8 cellular contexts compared by ENCODE assay signal in genomic region chr10:121734517-121735137, GRCh38.
DNase-seq lines count a peak whose midpoint lies in the region; ATAC-seq, FAIRE-seq and TF ChIP-seq lines count a peak whose summit lies in the region.

No MANE protein-coding gene starts in this region.

- H2AFZ ChIP-seq in KMS-11 (ENCODE audit: low read depth) (no peak overlapping the region), HepG2 (ENCODE audit: low read length) (no peak overlapping the region)

- H3K27me3 ChIP-seq in KMS-11 (ENCODE audit: insufficient read depth, low read depth), result no peaks in the 10 kb centered on the region
- peaks cover 0 to 8% of the 10 kb centered on the region in 2 experiments; a peak in 1 of 5 replicates for H3K27me3 ChIP-seq in HepG2 (ENCODE audit: control insufficient read depth in 1 of 2, insufficient read depth in 2 of 2, low read length in 2 of 2)

- POLR2A ChIA-PET in HepG2 (lab: Yijun Ruan, JAX), result no interaction called here

- no peak for TF ChIP-seq RAD21 in HepG2 (CRISPR knock-in tag; IDR thresholded peaks at IDR 0.05)

- FAIRE-seq in HepG2 (lab: Jason Lieb, UNC), result no peak

- H3K79me2 ChIP-seq in KMS-11 (ENCODE audit: insufficient read depth, low read depth) (no peaks in the 10 kb centered on the region), HepG2 (ENCODE audit: insufficient read depth, low read length) (no peaks in the 10 kb centered on the region)

- H3K4me2 ChIP-seq in KMS-11 (no peak overlapping the region), HepG2 (ENCODE audit: low read depth, low read length) (peak overlapping the region; percentile 92)

- DNase-seq in NCI-H2196 (lab: John Stamatoyannopoulos, UW; ENCODE audit: unreplicated experiment), result peak; percentile 0
- DNase-seq in NCI-H2196 treated with DMSO at 0.1 percent for 48 hours (lab: John Stamatoyannopoulos, UW; ENCODE audit: unreplicated experiment), result no peak
- DNase-seq in astrocyte of the spinal cord (ENCODE audit: low read depth, low spot score), result no peak
- DNase-seq in HepG2 (ENCODE audit: low spot score), result peak; percentile 28
- DNase-seq in ureter (ENCODE audit: low spot score), result no peak

- 3% methylated on average over 10 of the region's 14 CpGs for WGBS in HepG2 (ENCODE audit: low lambda C conversion rate)

- no peak for TF ChIP-seq EP300 in HepG2 (IDR thresholded peaks at IDR 0.05; ENCODE audit: low read depth in 2 of 2, low read length in 2 of 2)
- no peak for TF ChIP-seq EP300 in HepG2 (CRISPR knock-in tag; IDR thresholded peaks at IDR 0.05; ENCODE audit: borderline replicate concordance)

- H3K4me1 ChIP-seq in KMS-11 (ENCODE audit: low read depth, poor library complexity, severe bottlenecking) (no peaks in the 10 kb centered on the region), HepG2 (ENCODE audit: insufficient read depth, low read length) (peaks cover 16% of the 10 kb centered on the region)

- H3K9ac ChIP-seq in KMS-11 (no peak overlapping the region), HepG2 (ENCODE audit: insufficient read depth, low read depth, low read length) (no peak overlapping the region)

- H3K4me3 ChIP-seq in KMS-11 (IDR thresholded peaks at IDR 0.05; ENCODE audit: insufficient read depth, low read depth, low read length) (no peak overlapping the region), astrocyte of the spinal cord (ENCODE audit: low read depth, low read length) (peak overlapping the region; percentile 13), HepG2 (replicated peaks in 1 of 3; ENCODE audit: insufficient read depth in 1 of 3, low read depth in 2 of 3, low read length in 3 of 3) (peak overlapping the region; percentile 11 to 62 (median 48); a peak in 5 of 6 replicates)

- H3K36me3 ChIP-seq in KMS-11 (ENCODE audit: insufficient read depth) (no peaks in the 10 kb centered on the region), HepG2 (replicated peaks in 1 of 2; ENCODE audit: control insufficient read depth in 1 of 2, insufficient read depth in 2 of 2, low read length in 2 of 2) (no peaks in the 10 kb centered on the region)

- no peaks in the 10 kb centered on the region for H3K9me3 ChIP-seq in HepG2 (ENCODE audit: low read length)

- TF ChIP-seq POLR2A in HepG2 (IDR thresholded peaks at IDR 0.05; ENCODE audit: insufficient read depth in 1 of 2, low read depth in 2 of 2, low read length in 2 of 2), result no peak

- no TSS peak for BruUV-seq in HepG2 (replicated peaks; lab: Mats Ljungman, UMichigan)

- intact Hi-C loops in HepG2 (cut with micrococcal nuclease; ENCODE audit: unreplicated experiment), result loop anchor here (1.0 to 10.0 kb wide), 2 partner anchors 150 to 791 kb away; no protein-coding TSS in a partner anchor

- H4K20me1 ChIP-seq in KMS-11 (ENCODE audit: insufficient read depth) (no peaks in the 10 kb centered on the region), HepG2 (ENCODE audit: insufficient read depth, low read length) (no peaks in the 10 kb centered on the region)

- peak; percentile 81 for TF ChIP-seq CTCF in KMS-11 (conservative IDR thresholded peaks at IDR 0.05; ENCODE audit: low read depth, low read length)
- peak; percentile 71 for TF ChIP-seq CTCF in astrocyte of the spinal cord (IDR thresholded peaks at IDR 0.05; ENCODE audit: low read depth, low read length)
- peak; percentile 67 for TF ChIP-seq CTCF in HepG2 (CRISPR knock-in tag; IDR thresholded peaks at IDR 0.05)

- ATAC-seq in HepG2 (peak; percentile 81), esophagus mucosa (no peak), GM21717 (IDR thresholded peaks at IDR 0.05; ENCODE audit: unreplicated experiment) (no peak)

- CTCF ChIA-PET in HepG2 (lab: Yijun Ruan, JAX; ENCODE audit: low intra/inter-chr PET ratio, low total read pairs), result interaction anchor here (1.0 to 1.7 kb wide), 3 partner anchors 20 to 792 kb away, joined by 3 to 14 read pairs (median 5); no protein-coding TSS in a partner anchor

- H3K27ac ChIP-seq in KMS-11 (no peak overlapping the region), HepG2 (ENCODE audit: extremely low read length, insufficient read depth, low read length) (no peak overlapping the region)

- in situ Hi-C loops in astrocyte of the spinal cord (cut with HindIII; ENCODE audit: low sequenced_read_pairs) (no loop called here), HepG2 (cut with HindIII; ENCODE audit: extremely low pct_ligation_motif_present, low pct_unique_long_range_greater_than_20kb) (loop anchor here (5.0 kb wide), 1 partner anchor 792 kb away; no protein-coding TSS in a partner anchor)

TF ChIP-seq in HepG2, 621 proteins besides CTCF, POLR2A, EP300 and RAD21:
- peak; percentile 92 for TF ChIP-seq ZNF362 (CRISPR knock-in tag; IDR thresholded peaks at IDR 0.05; ENCODE audit: borderline replicate concordance)
- TF ChIP-seq ZNF510 (CRISPR knock-in tag; IDR thresholded peaks at IDR 0.05; ENCODE audit: low read depth), result no peak
- no peak for TF ChIP-seq NCOA5 (CRISPR knock-in tag; IDR thresholded peaks at IDR 0.05)
- TF ChIP-seq, protein P1, sequence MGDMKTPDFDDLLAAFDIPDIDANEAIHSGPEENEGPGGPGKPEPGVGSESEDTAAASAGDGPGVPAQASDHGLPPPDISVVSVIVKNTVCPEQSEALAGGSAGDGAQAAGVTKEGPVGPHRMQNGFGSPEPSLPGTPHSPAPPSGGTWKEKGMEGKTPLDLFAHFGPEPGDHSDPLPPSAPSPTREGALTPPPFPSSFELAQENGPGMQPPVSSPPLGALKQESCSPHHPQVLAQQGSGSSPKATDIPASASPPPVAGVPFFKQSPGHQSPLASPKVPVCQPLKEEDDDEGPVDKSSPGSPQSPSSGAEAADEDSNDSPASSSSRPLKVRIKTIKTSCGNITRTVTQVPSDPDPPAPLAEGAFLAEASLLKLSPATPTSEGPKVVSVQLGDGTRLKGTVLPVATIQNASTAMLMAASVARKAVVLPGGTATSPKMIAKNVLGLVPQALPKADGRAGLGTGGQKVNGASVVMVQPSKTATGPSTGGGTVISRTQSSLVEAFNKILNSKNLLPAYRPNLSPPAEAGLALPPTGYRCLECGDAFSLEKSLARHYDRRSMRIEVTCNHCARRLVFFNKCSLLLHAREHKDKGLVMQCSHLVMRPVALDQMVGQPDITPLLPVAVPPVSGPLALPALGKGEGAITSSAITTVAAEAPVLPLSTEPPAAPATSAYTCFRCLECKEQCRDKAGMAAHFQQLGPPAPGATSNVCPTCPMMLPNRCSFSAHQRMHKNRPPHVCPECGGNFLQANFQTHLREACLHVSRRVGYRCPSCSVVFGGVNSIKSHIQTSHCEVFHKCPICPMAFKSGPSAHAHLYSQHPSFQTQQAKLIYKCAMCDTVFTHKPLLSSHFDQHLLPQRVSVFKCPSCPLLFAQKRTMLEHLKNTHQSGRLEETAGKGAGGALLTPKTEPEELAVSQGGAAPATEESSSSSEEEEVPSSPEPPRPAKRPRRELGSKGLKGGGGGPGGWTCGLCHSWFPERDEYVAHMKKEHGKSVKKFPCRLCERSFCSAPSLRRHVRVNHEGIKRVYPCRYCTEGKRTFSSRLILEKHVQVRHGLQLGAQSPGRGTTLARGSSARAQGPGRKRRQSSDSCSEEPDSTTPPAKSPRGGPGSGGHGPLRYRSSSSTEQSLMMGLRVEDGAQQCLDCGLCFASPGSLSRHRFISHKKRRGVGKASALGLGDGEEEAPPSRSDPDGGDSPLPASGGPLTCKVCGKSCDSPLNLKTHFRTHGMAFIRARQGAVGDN (CRISPR knock-in tag; IDR thresholded peaks at IDR 0.05), result peak; percentile 26; the same call in 1 of the 2 replicates
- 0 out of 2 replicates have a peak, but pooled peaks have one; percentile 7 for TF ChIP-seq HNF4G (IDR thresholded peaks at IDR 0.05; ENCODE audit: borderline replicate concordance, low read depth, low read length)
- TF ChIP-seq HNF4G (CRISPR knock-in tag; IDR thresholded peaks at IDR 0.05; ENCODE audit: borderline replicate concordance, low read depth), result no peak
- TF ChIP-seq STAG1 (CRISPR knock-in tag; IDR thresholded peaks at IDR 0.05), result peak; percentile 58
- 0 out of 2 replicates have a peak, but pooled peaks have one; percentile 8 for TF ChIP-seq RARA (CRISPR knock-in tag; IDR thresholded peaks at IDR 0.05)
- no peak for TF ChIP-seq SP1 (IDR thresholded peaks at IDR 0.05)
- TF ChIP-seq SP1 (CRISPR knock-in tag; IDR thresholded peaks at IDR 0.05), result no peak
- peak; percentile 74 for TF ChIP-seq SMC3 (IDR thresholded peaks at IDR 0.05; ENCODE audit: low read length)
- no peak for TF ChIP-seq PITX1 (CRISPR knock-in tag; IDR thresholded peaks at IDR 0.05)
- no peak for TF ChIP-seq IRX3 (CRISPR knock-in tag; IDR thresholded peaks at IDR 0.05; ENCODE audit: borderline replicate concordance, low read depth)
- TF ChIP-seq FOXK1 (CRISPR knock-in tag; IDR thresholded peaks at IDR 0.05; ENCODE audit: borderline replicate concordance, low read depth), result no peak
- TF ChIP-seq HNF4A (CRISPR knock-in tag; IDR thresholded peaks at IDR 0.05), result peak; percentile 46
- TF ChIP-seq, protein P2, sequence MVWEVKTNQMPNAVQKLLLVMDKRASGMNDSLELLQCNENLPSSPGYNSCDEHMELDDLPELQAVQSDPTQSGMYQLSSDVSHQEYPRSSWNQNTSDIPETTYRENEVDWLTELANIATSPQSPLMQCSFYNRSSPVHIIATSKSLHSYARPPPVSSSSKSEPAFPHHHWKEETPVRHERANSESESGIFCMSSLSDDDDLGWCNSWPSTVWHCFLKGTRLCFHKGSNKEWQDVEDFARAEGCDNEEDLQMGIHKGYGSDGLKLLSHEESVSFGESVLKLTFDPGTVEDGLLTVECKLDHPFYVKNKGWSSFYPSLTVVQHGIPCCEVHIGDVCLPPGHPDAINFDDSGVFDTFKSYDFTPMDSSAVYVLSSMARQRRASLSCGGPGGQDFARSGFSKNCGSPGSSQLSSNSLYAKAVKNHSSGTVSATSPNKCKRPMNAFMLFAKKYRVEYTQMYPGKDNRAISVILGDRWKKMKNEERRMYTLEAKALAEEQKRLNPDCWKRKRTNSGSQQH (CRISPR knock-in tag; IDR thresholded peaks at IDR 0.05; ENCODE audit: low read depth), result no peak

Comparison
In these comparisons a context has a peak if more than half of its experiments do, and no peak if none do; other contexts are left out.
1. DNase-seq: peak in NCI-H2196 (single experiment) and HepG2 (single experiment); none in NCI-H2196 treated with DMSO at 0.1 percent for 48 hours (single experiment), astrocyte of the spinal cord (single experiment) and ureter (single experiment).
2. Peak in every context shown above with its lines, with median percentiles within 50 percentile points of each other: CTCF ChIP-seq.